21 cellular contexts compared by ENCODE assay signal in genomic region chr10:99497343-99498025, GRCh38. TPM values are rescaled to one million over a fixed set of nuclear protein-coding genes. Genes with fewer than 3 reads are reported as not detected.
DNase-seq lines count a peak whose midpoint lies in the region; ATAC-seq, FAIRE-seq and TF ChIP-seq lines count a peak whose summit lies in the region.
"Had no signal": no experiment of that assay in that cellular context is flagged by ENCODE, and none has a peak within 500 bp of the region (broad histone marks: within the 10 kb centered on the region; RNA-seq: fewer than 3 reads in every experiment).

No MANE protein-coding gene starts in this region.

- 25% methylated on average over 6 of the region's 6 CpGs for whole genome bisulfite sequencing in mesenchymal stem cell

- H3K4me3 ChIP-seq in HEK293 (ENCODE audit: low read depth, low read length) (no peak overlapping the region), mesenchymal stem cell (ENCODE audit: insufficient read depth in 1 of 2, low read depth in 1 of 2, low read length in 2 of 2) (no peak overlapping the region)
- H3K4me3 ChIP-seq: GM12878, HAP-1 had no signal

- H3K9ac ChIP-seq in mesenchymal stem cell (ENCODE audit: low read length): no peak overlapping the region

- H3K18ac ChIP-seq in mesenchymal stem cell (ENCODE audit: low read depth in 1 of 2, low read length in 2 of 2): peak overlapping the region in 1 of 2 experiments; percentile 18

- H3K27me3 ChIP-seq in mesenchymal stem cell (ENCODE audit: control insufficient read depth in 1 of 2, insufficient read depth in 1 of 2, low read length in 2 of 2): peaks cover 5 to 17% of the 10 kb centered on the region in 2 experiments

- no peak overlapping the region for H2BK120ac ChIP-seq in mesenchymal stem cell (ENCODE audit: low read depth, low read length)

- DNase-seq in M059J (ENCODE audit: low read depth): peak; percentile 26
- peak; percentile 74 for DNase-seq in mesenchymal stem cell
- no peak for DNase-seq in urothelium cell line (ENCODE audit: low spot score)
- DNase-seq in mucosa of gallbladder (ENCODE audit: low spot score): no peak
- DNase-seq in activated CD8-positive, alpha-beta memory T cell treated with anti-CD3 and anti-CD28 coated beads, Interleukin-2, amount 50 U/mL, for 4 hours: no peak
- no peak for DNase-seq in HTR-8/SVneo (ENCODE audit: insufficient read length, low spot score)
- DNase-seq: C1 segment of cervical spinal cord; Calu3; CD4-positive, alpha-beta memory T cell; COR-L47; DND-41; GDM1; GOT3; HFFc6 had no signal

- no peak overlapping the region for H2BK5ac ChIP-seq in mesenchymal stem cell (ENCODE audit: low read depth, low read length, poor library complexity, severe bottlenecking)

- H2AK5ac ChIP-seq in mesenchymal stem cell (ENCODE audit: low read length, severe bottlenecking): no peak overlapping the region

- H4K91ac ChIP-seq in mesenchymal stem cell (ENCODE audit: low read length): no peak overlapping the region

- ATAC-seq in HG02981 (IDR thresholded peaks at IDR 0.05; ENCODE audit: unreplicated experiment): no peak
- ATAC-seq: GM12878 had no signal

- no peak overlapping the region for H3K4ac ChIP-seq in mesenchymal stem cell (ENCODE audit: low read depth in 1 of 2, low read length in 2 of 2)

- no peak overlapping the region for H3K14ac ChIP-seq in mesenchymal stem cell (ENCODE audit: low read length in 2 of 2)

- POLR2A ChIA-PET in HEK293 (lab: Yijun Ruan, JAX): no interaction called here

- H4K8ac ChIP-seq in mesenchymal stem cell (ENCODE audit: low read length): no peak overlapping the region

- no peaks in the 10 kb centered on the region for H3K4me1 ChIP-seq in HEK293 (ENCODE audit: control insufficient read depth, insufficient read depth, low read length)
- H3K4me1 ChIP-seq in mesenchymal stem cell (ENCODE audit: control insufficient read depth, insufficient read depth, low read depth, low read length): no peaks in the 10 kb centered on the region
- H3K4me1 ChIP-seq: HAP-1 had no signal

- FAIRE-seq in urothelium cell line (lab: Jason Lieb, UNC) (peak; percentile 17), HTR-8/SVneo (lab: Jason Lieb, UNC) (no peak)
- FAIRE-seq: GM12878, H54 had no signal

- no peak for TF ChIP-seq CTCF in HEK293 (tag by site-specific recombination; IDR thresholded peaks at IDR 0.05)

- H3K9me3 ChIP-seq in HEK293 (ENCODE audit: control insufficient read depth, insufficient read depth, low read depth, low read length): no peaks in the 10 kb centered on the region
- H3K9me3 ChIP-seq in mesenchymal stem cell (ENCODE audit: control insufficient read depth, low read length): peaks cover 13% of the 10 kb centered on the region
- H3K9me3 ChIP-seq: HAP-1 had no signal

- no peak overlapping the region for H2BK15ac ChIP-seq in mesenchymal stem cell (ENCODE audit: low read depth, poor library complexity, severe bottlenecking)

- no peak overlapping the region for H3K4me2 ChIP-seq in mesenchymal stem cell (ENCODE audit: low read length, poor library complexity, severe bottlenecking)

- H3K79me1 ChIP-seq in mesenchymal stem cell (replicated peaks; ENCODE audit: low read length, poor library complexity, severe bottlenecking): no peaks in the 10 kb centered on the region

- CTCF ChIA-PET in HEK293 (lab: Yijun Ruan, JAX): interaction anchor here (1.1 to 1.8 kb wide), 2 partner anchors 61 to 63 kb away, joined by 3 to 9 read pairs; no protein-coding TSS in a partner anchor

- no peak overlapping the region for H2AFZ ChIP-seq in mesenchymal stem cell (ENCODE audit: low read depth, low read length)

- no peak overlapping the region for H3K23ac ChIP-seq in mesenchymal stem cell (ENCODE audit: low read length in 2 of 2)

- H3K27ac ChIP-seq in HEK293 (ENCODE audit: extremely low read depth, low read depth, low read length): no peak overlapping the region
- no peak overlapping the region for H3K27ac ChIP-seq in mesenchymal stem cell (ENCODE audit: low read length, poor library complexity, severe bottlenecking)

- no peak overlapping the region for H2BK12ac ChIP-seq in mesenchymal stem cell (ENCODE audit: low read length in 2 of 2)

- H3K36me3 ChIP-seq in HEK293 (ENCODE audit: control insufficient read depth in 2 of 2, insufficient read depth in 1 of 2, low read length in 2 of 2) (no peaks in the 10 kb centered on the region), mesenchymal stem cell (ENCODE audit: control insufficient read depth in 1 of 2, insufficient read depth in 2 of 2, low read depth in 1 of 2, low read length in 2 of 2) (no peaks in the 10 kb centered on the region)
- H3K36me3 ChIP-seq: HAP-1 had no signal

TF ChIP-seq in HEK293, 187 proteins besides CTCF, POLR2A, EP300 and RAD21:
- TF ChIP-seq ZNF423 (tag by site-specific recombination; IDR thresholded peaks at IDR 0.05): peak; percentile 26; the same call in 1 of the 2 replicates
- TF ChIP-seq ZBTB7A (tag by site-specific recombination; IDR thresholded peaks at IDR 0.05; ENCODE audit: low read depth): no peak
- TF ChIP-seq ZIC2 (tag by site-specific recombination; IDR thresholded peaks at IDR 0.05): peak; percentile 90
- no peak for TF ChIP-seq ZNF248 (tag by site-specific recombination; IDR thresholded peaks at IDR 0.05)
- TF ChIP-seq ZNF660 (tag by site-specific recombination; IDR thresholded peaks at IDR 0.05): no peak
- TF ChIP-seq GLIS1 (tag by site-specific recombination; IDR thresholded peaks at IDR 0.05): peak; percentile 45
- TF ChIP-seq ZNF324 (tag by site-specific recombination; IDR thresholded peaks at IDR 0.05): no peak
- no peak for TF ChIP-seq ZSCAN16 (tag by site-specific recombination; IDR thresholded peaks at IDR 0.05)
- TF ChIP-seq ZNF404 (tag by site-specific recombination; IDR thresholded peaks at IDR 0.05): no peak
- TF ChIP-seq ZNF174 (tag by site-specific recombination; IDR thresholded peaks at IDR 0.05): no peak
- TF ChIP-seq FEZF1 (tag by site-specific recombination; IDR thresholded peaks at IDR 0.05): peak; percentile 83
- TF ChIP-seq ZNF16 (tag by site-specific recombination; IDR thresholded peaks at IDR 0.05; ENCODE audit: low read depth): no peak
- no peak for TF ChIP-seq ZNF140 (tag by site-specific recombination; IDR thresholded peaks at IDR 0.05)
TF ChIP-seq in HEK293: peak in this region for 4.

RNA-seq across cellular contexts. Expression of gene NKX2-3, which starts 35.3 kb away (rescaled TPM):
- 0.12 TPM in 1 of 2 replicates, not detected in the other for total RNA-seq in M059J (2014; rRNA removed; shearing (Covaris generic))
- 59.0 TPM for polyA plus RNA-seq in mesenchymal stem cell (2013, experiment 1 of 2)
- 58.4 TPM for polyA plus RNA-seq in mesenchymal stem cell (2013, experiment 2 of 2)
- 4.4 TPM for total RNA-seq in mucosa of gallbladder
- total RNA-seq: A673; Calu3; CD4-positive, alpha-beta memory T cell; GM12878; HFFc6 had no signal
- polyA plus RNA-seq: BJ, GM12878 had no signal

Comparison
In these comparisons a context has a peak if more than half of its experiments do, and no peak if none do; other contexts are left out.
1. DNase-seq: peak in M059J (single experiment) and mesenchymal stem cell (single experiment); none in urothelium cell line (single experiment), mucosa of gallbladder (single experiment), activated CD8-positive, alpha-beta memory T cell treated with anti-CD3 and anti-CD28 coated beads, Interleukin-2, amount 50 U/mL, for 4 hours (single experiment) and HTR-8/SVneo (single experiment).